Comparison of ENCODE assay signal across 11 cellular contexts in genomic region chr12:110349096-110349495, GRCh38. TPM values are rescaled to one million over a fixed set of nuclear protein-coding genes. Genes with fewer than 3 reads are reported as not detected.
A peak's percentile ranks its signal among the peaks of the same experiment; 100 is the strongest.
DNase-seq lines count a peak whose midpoint lies in the region; ATAC-seq and TF ChIP-seq lines count a peak whose summit lies in the region.
"Had no signal": no experiment of that assay in that cellular context is flagged by ENCODE, and none has a peak within 500 bp of the region (broad histone marks: within the 10 kb centered on the region; RNA-seq: fewer than 3 reads in every experiment).

No MANE protein-coding gene starts in this region.

- intact Hi-C loops in heart left ventricle (cut with DNase I) (no loop called here), left cardiac atrium (cut with DNase I) (no loop called here)

- peaks cover 60% of the 10 kb centered on the region for H3K36me3 Mint-ChIP-seq in activated T-helper 17 cell treated with anti-CD3 and anti-CD28 coated beads, Interleukin-2, amount 50 U/mL, for 72 hours (ENCODE audit: low read depth)

- H3K27me3 ChIP-seq in heart left ventricle = no peaks in the 10 kb centered on the region
- H3K27me3 ChIP-seq: foreskin keratinocyte had no signal

- TF ChIP-seq POLR2A in heart left ventricle (IDR thresholded peaks at IDR 0.05) = no peak

- TF ChIP-seq CTCF in heart left ventricle (IDR thresholded peaks at IDR 0.05) = no peak

- 63 to 76% (median 65%) methylated on average over 3 to 4 of the region's 4 CpGs for WGBS in heart left ventricle, 4 donors

- H3K4me3 ChIP-seq in heart left ventricle = no peak overlapping the region
- H3K4me3 ChIP-seq: mucosa of descending colon had no signal

- DNase-seq in heart left ventricle (no peak), left cardiac atrium (no peak), mesenteric fat pad (ENCODE audit: low spot score) (peak; percentile 88), GM03348 (ENCODE audit: low spot score) (no peak), NCI-H128 (lab: John Stamatoyannopoulos, UW; ENCODE audit: unreplicated experiment) (no peak), GDM1 (lab: John Stamatoyannopoulos, UW) (no peak)
- DNase-seq: foreskin keratinocyte, mucosa of descending colon, NCI-H1092 had no signal

- peak overlapping the region; percentile 16 for H3K4me3 Mint-ChIP-seq in activated T-helper 17 cell treated with anti-CD3 and anti-CD28 coated beads, Interleukin-2, amount 50 U/mL, for 72 hours
- H3K4me3 Mint-ChIP-seq: CD14-positive monocyte had no signal

- H3K36me3 ChIP-seq in heart left ventricle = peaks cover 0 to 84% (median 75%) of the 10 kb centered on the region in 9 donors

- H3K9me3 Mint-ChIP-seq in activated T-helper 17 cell treated with anti-CD3 and anti-CD28 coated beads, Interleukin-2, amount 50 U/mL, for 72 hours = no peaks in the 10 kb centered on the region
- H3K9me3 Mint-ChIP-seq: CD14-positive monocyte had no signal

- peak in 3 of 4 donors; percentile 1 to 7 (median 1) for ATAC-seq in heart left ventricle
- no peak for ATAC-seq in left cardiac atrium
- no peak for ATAC-seq in activated T-helper 17 cell treated with anti-CD3 and anti-CD28 coated beads, Interleukin-2, amount 50 U/mL, for 72 hours (replicated peaks)
- ATAC-seq: foreskin keratinocyte had no signal

- peak overlapping the region; percentile 39 for H3K27ac Mint-ChIP-seq in activated T-helper 17 cell treated with anti-CD3 and anti-CD28 coated beads, Interleukin-2, amount 50 U/mL, for 72 hours

- H3K27ac ChIP-seq in heart left ventricle = no peak overlapping the region
- H3K27ac ChIP-seq: foreskin keratinocyte had no signal

- peaks cover 18% of the 10 kb centered on the region for H3K4me1 Mint-ChIP-seq in activated T-helper 17 cell treated with anti-CD3 and anti-CD28 coated beads, Interleukin-2, amount 50 U/mL, for 72 hours

- no peaks in the 10 kb centered on the region for H3K27me3 Mint-ChIP-seq in activated T-helper 17 cell treated with anti-CD3 and anti-CD28 coated beads, Interleukin-2, amount 50 U/mL, for 72 hours

- peaks cover 0 to 28% (median under 1%) of the 10 kb centered on the region in 12 donors for H3K4me1 ChIP-seq in heart left ventricle

- H3K9me3 ChIP-seq in heart left ventricle = no peaks in the 10 kb centered on the region
- H3K9me3 ChIP-seq: mucosa of descending colon had no signal

RNA-seq across cellular contexts. Expression of gene ANAPC7, which starts 54.4 kb away (rescaled TPM):
- total RNA-seq in heart left ventricle (10 to 100 TPM; 26.5 to 41.3 (median 33.0) TPM), left cardiac atrium (10 to 100 TPM; 32.7 to 35.0 TPM), mesenteric fat pad (47.1 TPM)
- polyA plus RNA-seq in heart left ventricle = 10 to 100 TPM; 35.4 to 36.7 TPM
- 10 to 100 TPM; 41.7 to 78.3 TPM for total RNA-seq in activated T-helper 17 cell treated with anti-CD3 and anti-CD28 coated beads, Interleukin-2, amount 50 U/mL, for 72 hours

Comparison
In these comparisons a context has a peak if more than half of its experiments do, and no peak if none do; other contexts are left out.
1. ATAC-seq: peak in heart left ventricle (3 of 4); none in left cardiac atrium (0 of 2) and activated T-helper 17 cell treated with anti-CD3 and anti-CD28 coated beads, Interleukin-2, amount 50 U/mL, for 72 hours (single experiment).